ENCODE assay signal across 13 cellular contexts in genomic region chr5:142849880-142850279, GRCh38.
"Had no signal": no experiment of that assay in that cellular context is flagged by ENCODE, and none has a peak within 500 bp of the region (broad histone marks: within the 10 kb centered on the region; RNA-seq: fewer than 3 reads in every experiment).

No MANE protein-coding gene starts in this region.

- H3K9me3 Mint-ChIP-seq: T-helper 2 cell treated with Interferon-gamma antibody and Interleukin-4, amounts not matched to agents 5 μg/mL and 100 μg/mL, for 36 hours had no signal

- H3K4me3 ChIP-seq: esophagus squamous epithelium, ovary, sigmoid colon, spleen had no signal

- H3K27me3 ChIP-seq: esophagus squamous epithelium, ovary, sigmoid colon, spleen had no signal

- H3K36me3 ChIP-seq: esophagus squamous epithelium, ovary, sigmoid colon, spleen had no signal

- ATAC-seq: activated CD4-positive, CD25-positive, alpha-beta regulatory T cell treated with anti-CD3 and anti-CD28 coated beads, Interleukin-2, amount 50 U/mL, for 24 hours had no signal

- H3K27ac ChIP-seq: esophagus squamous epithelium, ovary, sigmoid colon, spleen had no signal

- H3K9me3 ChIP-seq: esophagus squamous epithelium, ovary, sigmoid colon, spleen had no signal

- DNase-seq: activated CD4-positive, alpha-beta T cell treated with anti-CD3 and anti-CD28 coated beads, Interleukin-2, amount 50 U/mL, for 4 hours; activated naive CD4-positive, alpha-beta T cell treated with Interleukin-2 at 50 U/mL for 16 hours; activated T-cell treated with anti-CD3 and anti-CD28 coated beads for 4 hours; aorta; esophagus squamous epithelium; kidney glomerular epithelial cell; mesenchymal stem cell; ovary; sigmoid colon; spleen; SW 1271 had no signal

- H3K4me3 Mint-ChIP-seq: T-helper 2 cell treated with Interferon-gamma antibody and Interleukin-4, amounts not matched to agents 5 μg/mL and 100 μg/mL, for 36 hours had no signal
